In the genomic region with DNA sequence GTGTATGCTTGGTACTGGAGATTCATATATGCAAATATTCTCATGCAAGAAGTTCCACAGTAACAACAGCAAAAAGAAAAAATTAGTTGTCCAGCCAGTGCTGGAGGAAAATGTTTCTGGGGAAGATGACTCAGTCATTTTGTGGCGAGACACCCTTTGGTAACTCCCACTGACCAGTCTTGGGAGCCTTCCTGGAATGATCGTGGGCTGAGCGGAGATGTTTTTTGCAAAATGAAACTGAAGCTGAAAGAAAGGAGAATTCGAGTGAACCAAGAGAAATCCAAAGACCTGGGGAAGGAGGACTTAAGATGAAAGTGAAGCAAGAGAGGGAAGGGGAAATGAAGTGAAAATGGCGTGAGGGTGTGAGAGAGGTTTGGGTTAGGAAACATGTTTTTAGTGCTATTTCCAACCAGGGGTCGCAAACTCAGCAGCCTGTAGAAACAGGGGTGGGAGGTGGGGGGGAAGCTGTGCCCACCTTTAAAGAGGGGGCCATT, we compare ENCODE assay signal across 8 cellular contexts. TPM values are rescaled to one million over a fixed set of nuclear protein-coding genes. Genes with fewer than 3 reads are reported as not detected.
DNase-seq lines count a peak whose midpoint lies in the region; ATAC-seq and TF ChIP-seq lines count a peak whose summit lies in the region.

No MANE protein-coding gene starts in this region.

- TF ChIP-seq POLR2A in erythroblast (IDR thresholded peaks at IDR 0.05; ENCODE audit: low read length), result no peak

- H3K36me3 Mint-ChIP-seq in activated CD8-positive, alpha-beta memory T cell treated with anti-CD3 and anti-CD28 coated beads, Interleukin-2, amount 10 ng/mL, durations not matched to agents 7 days and 5 days, result no peaks in the 10 kb centered on the region
- peaks cover 22% of the 10 kb centered on the region for H3K36me3 Mint-ChIP-seq in T-helper 2 cell treated with Interferon-gamma antibody and Interleukin-4, amounts not matched to agents 5 μg/mL and 100 μg/mL, for 36 hours (ENCODE audit: low read depth)

- ATAC-seq in activated CD8-positive, alpha-beta memory T cell treated with anti-CD3 and anti-CD28 coated beads, Interleukin-2, amount 10 ng/mL, durations not matched to agents 7 days and 5 days, result peak; percentile 22
- no peak for ATAC-seq in HG03175 (IDR thresholded peaks at IDR 0.05; ENCODE audit: unreplicated experiment)

- CTCF ChIA-PET in activated CD8-positive, alpha-beta memory T cell treated with anti-CD3 and anti-CD28 coated beads, Interleukin-2, amount 10 ng/mL, durations not matched to agents 7 days and 5 days (lab: Charles Lee), result interaction anchor here (0.6 to 1.5 kb wide), 6 partner anchors 12 to 405 kb away, joined by 3 to 4 read pairs (median 3); a partner anchor contains a TSS

- H3K9me3 Mint-ChIP-seq in activated CD8-positive, alpha-beta memory T cell treated with anti-CD3 and anti-CD28 coated beads, Interleukin-2, amount 10 ng/mL, durations not matched to agents 7 days and 5 days (ENCODE audit: low read depth), result no peaks in the 10 kb centered on the region
- H3K9me3 Mint-ChIP-seq in T-helper 2 cell treated with Interferon-gamma antibody and Interleukin-4, amounts not matched to agents 5 μg/mL and 100 μg/mL, for 36 hours, result no peaks in the 10 kb centered on the region

- H3K27me3 Mint-ChIP-seq in activated CD8-positive, alpha-beta memory T cell treated with anti-CD3 and anti-CD28 coated beads, Interleukin-2, amount 10 ng/mL, durations not matched to agents 7 days and 5 days, result peaks cover 6% of the 10 kb centered on the region
- no peaks in the 10 kb centered on the region for H3K27me3 Mint-ChIP-seq in T-helper 2 cell treated with Interferon-gamma antibody and Interleukin-4, amounts not matched to agents 5 μg/mL and 100 μg/mL, for 36 hours (ENCODE audit: low read depth)

- H3K27ac Mint-ChIP-seq in activated CD8-positive, alpha-beta memory T cell treated with anti-CD3 and anti-CD28 coated beads, Interleukin-2, amount 10 ng/mL, durations not matched to agents 7 days and 5 days, result peak overlapping the region; percentile 90
- H3K27ac Mint-ChIP-seq in T-helper 2 cell treated with Interferon-gamma antibody and Interleukin-4, amounts not matched to agents 5 μg/mL and 100 μg/mL, for 36 hours, result peak overlapping the region; percentile 89

- H3K4me1 Mint-ChIP-seq in activated CD8-positive, alpha-beta memory T cell treated with anti-CD3 and anti-CD28 coated beads, Interleukin-2, amount 10 ng/mL, durations not matched to agents 7 days and 5 days, result peaks cover 40% of the 10 kb centered on the region
- H3K4me1 Mint-ChIP-seq in T-helper 2 cell treated with Interferon-gamma antibody and Interleukin-4, amounts not matched to agents 5 μg/mL and 100 μg/mL, for 36 hours (ENCODE audit: low read depth), result peaks cover 38% of the 10 kb centered on the region

- peak overlapping the region; percentile 73 for H3K4me3 Mint-ChIP-seq in activated CD8-positive, alpha-beta memory T cell treated with anti-CD3 and anti-CD28 coated beads, Interleukin-2, amount 10 ng/mL, durations not matched to agents 7 days and 5 days
- H3K4me3 Mint-ChIP-seq in T-helper 2 cell treated with Interferon-gamma antibody and Interleukin-4, amounts not matched to agents 5 μg/mL and 100 μg/mL, for 36 hours, result peak overlapping the region; percentile 82

- DNase-seq in activated CD8-positive, alpha-beta memory T cell treated with anti-CD3 and anti-CD28 coated beads, Interleukin-2, amount 10 ng/mL, durations not matched to agents 7 days and 5 days, result peak; percentile 61
- DNase-seq in activated CD8-positive, alpha-beta memory T cell treated with anti-CD3 and anti-CD28 coated beads for 24 hours, result no peak
- peak; percentile 77 for DNase-seq in T-helper 2 cell treated with Interferon-gamma antibody and Interleukin-4, amounts not matched to agents 5 μg/mL and 100 μg/mL, for 36 hours (ENCODE audit: low spot score)
- DNase-seq in erythroblast (lab: John Stamatoyannopoulos, UW), result peak; percentile 44 to 54
- DNase-seq in non-pigmented ciliary epithelial cell (ENCODE audit: low read depth), result peak; percentile 82
- no peak for DNase-seq in COR-L47 (lab: John Stamatoyannopoulos, UW)
- DNase-seq in NCI-H446 (lab: John Stamatoyannopoulos, UW), result no peak

RNA-seq across cellular contexts. Expression of a gene that starts 5.2 kb away (rescaled TPM):
- total RNA-seq in activated CD8-positive, alpha-beta memory T cell treated with anti-CD3 and anti-CD28 coated beads, Interleukin-2, amount 10 ng/mL, durations not matched to agents 7 days and 5 days, result 10 to 100 TPM in 1 of 2 experiments, 1 to 10 TPM in 1; 7.1 to 16.7 TPM

RNA-seq across cellular contexts. Expression of a gene that starts 49.1 kb away (rescaled TPM):
- total RNA-seq in activated CD8-positive, alpha-beta memory T cell treated with anti-CD3 and anti-CD28 coated beads, Interleukin-2, amount 10 ng/mL, durations not matched to agents 7 days and 5 days, result not detected

RNA-seq across cellular contexts. Expression of a gene that starts 51.6 kb away (rescaled TPM):
- 10 to 100 TPM; 12.5 to 14.1 TPM for total RNA-seq in activated CD8-positive, alpha-beta memory T cell treated with anti-CD3 and anti-CD28 coated beads, Interleukin-2, amount 10 ng/mL, durations not matched to agents 7 days and 5 days

Comparison
In these comparisons a context has a peak if more than half of its experiments do, and no peak if none do; other contexts are left out.
1. DNase-seq: peak in activated CD8-positive, alpha-beta memory T cell treated with anti-CD3 and anti-CD28 coated beads, Interleukin-2, amount 10 ng/mL, durations not matched to agents 7 days and 5 days (single experiment), T-helper 2 cell treated with Interferon-gamma antibody and Interleukin-4, amounts not matched to agents 5 μg/mL and 100 μg/mL, for 36 hours (single experiment), erythroblast (2 of 2) and non-pigmented ciliary epithelial cell (single experiment); none in activated CD8-positive, alpha-beta memory T cell treated with anti-CD3 and anti-CD28 coated beads for 24 hours (single experiment), COR-L47 (single experiment) and NCI-H446 (0 of 2).